ENCODE assay signal across 17 cellular contexts in genomic region chr20:35271073-35271882, GRCh38. TPM values are rescaled to one million over a fixed set of nuclear protein-coding genes. Genes with fewer than 3 reads are reported as not detected.
DNase-seq lines count a peak whose midpoint lies in the region; ATAC-seq and TF ChIP-seq lines count a peak whose summit lies in the region.
"Had no signal": no experiment of that assay in that cellular context is flagged by ENCODE, and none has a peak within 500 bp of the region (broad histone marks: within the 10 kb centered on the region; RNA-seq: fewer than 3 reads in every experiment).

No MANE protein-coding gene starts in this region.

- no peak for TF ChIP-seq CTCF in RWPE1 (conservative IDR thresholded peaks at IDR 0.05; ENCODE audit: low read depth)

- POLR2A ChIA-PET in RWPE1 (lab: Yijun Ruan, JAX; ENCODE audit: low non-redundant PET) = no interaction called here

- peak overlapping the region; percentile 71 for H3K27ac Mint-ChIP-seq in activated T-cell treated with anti-CD3 and anti-CD28 coated beads, Interleukin-2, amount 50 U/mL, for 72 hours
- H3K27ac Mint-ChIP-seq in stimulated activated naive B cell treated with anti-CD40 and anti-IgM and Interleukin-4, amounts not matched to agents 10 μg/mL and 1 μg/mL and 100 μg/mL, for 72 hours = peak overlapping the region; percentile 48
- H3K27ac Mint-ChIP-seq: activated naive CD4-positive, alpha-beta T cell treated with anti-CD3 and anti-CD28 coated beads for 36 hours; mesothelial cell of epicardium had no signal

- H3K27me3 Mint-ChIP-seq in activated T-cell treated with anti-CD3 and anti-CD28 coated beads, Interleukin-2, amount 50 U/mL, for 72 hours (ENCODE audit: low read depth) = no peaks in the 10 kb centered on the region
- H3K27me3 Mint-ChIP-seq in activated T-cell treated with anti-CD3 and anti-CD28 coated beads, Interleukin-2, amount 50 U/mL, for 4 hours (ENCODE audit: low read depth) = no peaks in the 10 kb centered on the region
- no peaks in the 10 kb centered on the region for H3K27me3 Mint-ChIP-seq in stimulated activated naive B cell treated with anti-CD40 and anti-IgM and Interleukin-4, amounts not matched to agents 10 μg/mL and 1 μg/mL and 100 μg/mL, for 72 hours

- no peaks in the 10 kb centered on the region for H3K27me3 ChIP-seq in SJCRH30

- no peaks in the 10 kb centered on the region for H3K9me3 Mint-ChIP-seq in activated T-cell treated with anti-CD3 and anti-CD28 coated beads, Interleukin-2, amount 50 U/mL, for 72 hours
- H3K9me3 Mint-ChIP-seq in activated T-cell treated with anti-CD3 and anti-CD28 coated beads, Interleukin-2, amount 50 U/mL, for 4 hours = no peaks in the 10 kb centered on the region
- H3K9me3 Mint-ChIP-seq in stimulated activated naive B cell treated with anti-CD40 and anti-IgM and Interleukin-4, amounts not matched to agents 10 μg/mL and 1 μg/mL and 100 μg/mL, for 72 hours = no peaks in the 10 kb centered on the region
- H3K9me3 Mint-ChIP-seq: activated naive CD4-positive, alpha-beta T cell treated with anti-CD3 and anti-CD28 coated beads for 36 hours; mesothelial cell of epicardium had no signal

- H3K27ac ChIP-seq in RWPE1 (peak overlapping the region; percentile 24), SJCRH30 (no peak overlapping the region)
- H3K27ac ChIP-seq: coronary artery had no signal

- no peaks in the 10 kb centered on the region for H3K4me1 ChIP-seq in SJCRH30

- H3K9me3 ChIP-seq in SJCRH30 (replicated peaks) = no peaks in the 10 kb centered on the region

- H3K36me3 Mint-ChIP-seq in activated T-cell treated with anti-CD3 and anti-CD28 coated beads, Interleukin-2, amount 50 U/mL, for 72 hours (ENCODE audit: insufficient read depth in 2 of 2) = no peaks in the 10 kb centered on the region
- H3K36me3 Mint-ChIP-seq in activated T-cell treated with anti-CD3 and anti-CD28 coated beads, Interleukin-2, amount 50 U/mL, for 4 hours (ENCODE audit: insufficient read depth) = peaks cover 15% of the 10 kb centered on the region
- peaks cover 35 to 52% of the 10 kb centered on the region in 2 donors for H3K36me3 Mint-ChIP-seq in stimulated activated naive B cell treated with anti-CD40 and anti-IgM and Interleukin-4, amounts not matched to agents 10 μg/mL and 1 μg/mL and 100 μg/mL, for 72 hours

- no peak for DNase-seq in activated T-cell treated with anti-CD3 and anti-CD28 coated beads, Interleukin-2, amount 50 U/mL, for 72 hours
- no peak for DNase-seq in activated T-cell treated with anti-CD3 and anti-CD28 coated beads, Interleukin-2, amount 50 U/mL, for 4 hours
- DNase-seq in RWPE1 (ENCODE audit: low spot score) (no peak), SJCRH30 (no peak)
- DNase-seq in stimulated activated naive B cell treated with anti-CD40 and anti-IgM and Interleukin-4, amounts not matched to agents 10 μg/mL and 1 μg/mL and 100 μg/mL, for 72 hours = no peak
- DNase-seq: activated naive CD4-positive, alpha-beta T cell treated with anti-CD3 and anti-CD28 coated beads for 36 hours; GOT3; NCI-H2081; NCI-H748 treated with DMSO at 0.1 percent for 48 hours had no signal

- H3K4me3 ChIP-seq in SJCRH30 = no peak overlapping the region
- H3K4me3 ChIP-seq: coronary artery had no signal

- H3K36me3 ChIP-seq in SJCRH30 = no peaks in the 10 kb centered on the region

- H3K4me1 Mint-ChIP-seq in activated T-cell treated with anti-CD3 and anti-CD28 coated beads, Interleukin-2, amount 50 U/mL, for 72 hours (ENCODE audit: low read depth) = peaks cover under 1% of the 10 kb centered on the region
- peaks cover 8% of the 10 kb centered on the region for H3K4me1 Mint-ChIP-seq in activated T-cell treated with anti-CD3 and anti-CD28 coated beads, Interleukin-2, amount 50 U/mL, for 4 hours (ENCODE audit: low read depth)
- peaks cover 15 to 39% of the 10 kb centered on the region in 2 donors for H3K4me1 Mint-ChIP-seq in stimulated activated naive B cell treated with anti-CD40 and anti-IgM and Interleukin-4, amounts not matched to agents 10 μg/mL and 1 μg/mL and 100 μg/mL, for 72 hours

- no peak for ATAC-seq in activated T-cell treated with anti-CD3 and anti-CD28 coated beads, Interleukin-2, amount 50 U/mL, for 72 hours (replicated peaks in 1 of 2)
- ATAC-seq in activated T-cell treated with anti-CD3 and anti-CD28 coated beads, Interleukin-2, amount 50 U/mL, for 4 hours = no peak
- ATAC-seq in esophagus mucosa = peak; percentile 11
- no peak for ATAC-seq in stimulated activated naive B cell treated with anti-CD40 and anti-IgM and Interleukin-4, amounts not matched to agents 10 μg/mL and 1 μg/mL and 100 μg/mL, for 72 hours (replicated peaks)
- ATAC-seq in GM21529 (IDR thresholded peaks at IDR 0.05; ENCODE audit: unreplicated experiment) = no peak
- ATAC-seq in HG03039 (IDR thresholded peaks at IDR 0.05; ENCODE audit: unreplicated experiment) = no peak
- ATAC-seq: Panc1, right cardiac atrium had no signal

- no peak overlapping the region for H3K4me3 Mint-ChIP-seq in activated T-cell treated with anti-CD3 and anti-CD28 coated beads, Interleukin-2, amount 50 U/mL, for 72 hours
- no peak overlapping the region for H3K4me3 Mint-ChIP-seq in activated T-cell treated with anti-CD3 and anti-CD28 coated beads, Interleukin-2, amount 50 U/mL, for 4 hours
- no peak overlapping the region for H3K4me3 Mint-ChIP-seq in stimulated activated naive B cell treated with anti-CD40 and anti-IgM and Interleukin-4, amounts not matched to agents 10 μg/mL and 1 μg/mL and 100 μg/mL, for 72 hours
- H3K4me3 Mint-ChIP-seq: activated naive CD4-positive, alpha-beta T cell treated with anti-CD3 and anti-CD28 coated beads for 36 hours; mesothelial cell of epicardium had no signal

- CTCF ChIA-PET in RWPE1 (lab: Yijun Ruan, JAX) = interaction anchor here (0.6 to 2.8 kb wide), 3 partner anchors 13 to 126 kb away, joined by 3 to 12 read pairs (median 3); partner anchors contain the start of gene EIF6

RNA-seq across cellular contexts. Expression of gene MMP24OS, which starts 6.6 kb away (rescaled TPM):
- 10 to 100 TPM; 41.6 to 44.2 TPM for total RNA-seq in activated T-cell treated with anti-CD3 and anti-CD28 coated beads, Interleukin-2, amount 50 U/mL, for 72 hours
- total RNA-seq in activated T-cell treated with anti-CD3 and anti-CD28 coated beads, Interleukin-2, amount 50 U/mL, for 4 hours = 10 to 100 TPM; 22.4 to 23.1 (median 22.9) TPM
- 57.6 TPM for total RNA-seq in esophagus mucosa
- 19.6 and 20.4 TPM in 2 replicates for total RNA-seq in SJCRH30 (2014; rRNA removed; shearing (Covaris generic))

RNA-seq across cellular contexts. Expression of gene EIF6, which starts 13.3 kb away (rescaled TPM):
- 100 to 1,000 TPM; 127 to 129 TPM for total RNA-seq in activated T-cell treated with anti-CD3 and anti-CD28 coated beads, Interleukin-2, amount 50 U/mL, for 72 hours
- 100 to 1,000 TPM; 307 to 331 (median 310) TPM for total RNA-seq in activated T-cell treated with anti-CD3 and anti-CD28 coated beads, Interleukin-2, amount 50 U/mL, for 4 hours
- 256 TPM for total RNA-seq in esophagus mucosa
- total RNA-seq in SJCRH30 (2014; rRNA removed; shearing (Covaris generic)) = 142 and 157 TPM in 2 replicates

RNA-seq across cellular contexts. Expression of gene FAM83C, which starts 20.9 kb away (rescaled TPM):
- total RNA-seq in activated T-cell treated with anti-CD3 and anti-CD28 coated beads, Interleukin-2, amount 50 U/mL, for 72 hours = not detected
- not detected for total RNA-seq in activated T-cell treated with anti-CD3 and anti-CD28 coated beads, Interleukin-2, amount 50 U/mL, for 4 hours
- total RNA-seq in esophagus mucosa = 39.1 TPM
- total RNA-seq in SJCRH30 (2014; rRNA removed; shearing (Covaris generic)) = 0.10 TPM in 1 of 2 replicates, not detected in the other
- total RNA-seq: activated naive CD4-positive, alpha-beta T cell treated with anti-CD3 and anti-CD28 coated beads for 36 hours; epithelial cell of proximal tubule; mesothelial cell of epicardium; right cardiac atrium had no signal

RNA-seq across cellular contexts. Expression of gene MMP24, which starts 44.8 kb away (rescaled TPM):
- not detected for total RNA-seq in activated T-cell treated with anti-CD3 and anti-CD28 coated beads, Interleukin-2, amount 50 U/mL, for 72 hours
- not detected for total RNA-seq in activated T-cell treated with anti-CD3 and anti-CD28 coated beads, Interleukin-2, amount 50 U/mL, for 4 hours
- total RNA-seq in esophagus mucosa = 0.08 TPM
- not detected in 2 replicates for total RNA-seq in SJCRH30 (2014; rRNA removed; shearing (Covaris generic))
- total RNA-seq: activated naive CD4-positive, alpha-beta T cell treated with anti-CD3 and anti-CD28 coated beads for 36 hours had no signal

Comparison
In these comparisons a context has a peak if more than half of its experiments do, and no peak if none do; other contexts are left out.
1. RNA of gene FAM83C, which starts 20.9 kb away (total RNA-seq): 39.1 TPM in esophagus mucosa (single experiment); not detected in activated T-cell treated with anti-CD3 and anti-CD28 coated beads, Interleukin-2, amount 50 U/mL, for 72 hours, not detected in activated T-cell treated with anti-CD3 and anti-CD28 coated beads, Interleukin-2, amount 50 U/mL, for 4 hours and 0.10 TPM in SJCRH30; every median in the first group is over 10 times any median in the second.